28 cellular contexts compared by ENCODE assay signal in genomic region chr5:44183753-44184152, GRCh38.
"Had no signal": no experiment of that assay in that cellular context is flagged by ENCODE, and none has a peak within 500 bp of the region (broad histone marks: within the 10 kb centered on the region; RNA-seq: fewer than 3 reads in every experiment).

No MANE protein-coding gene starts in this region.

- H3K27ac Mint-ChIP-seq: activated CD4-positive, alpha-beta memory T cell treated with anti-CD3 and anti-CD28 coated beads, Interleukin-2, amount 10 ng/mL, durations not matched to agents 7 days and 5 days; activated CD4-positive, alpha-beta T cell treated with anti-CD3 and anti-CD28 coated beads, Interleukin-2, amount 10 ng/mL, durations not matched to agents 7 days and 5 days; activated naive CD4-positive, alpha-beta T cell treated with anti-CD3 and anti-CD28 coated beads, Interleukin-2, amount 10 ng/mL, durations not matched to agents 7 days and 5 days; activated naive CD8-positive, alpha-beta T cell treated with anti-CD3 and anti-CD28 coated beads, Interleukin-2, amount 10 ng/mL, durations not matched to agents 7 days and 5 days; activated T-cell treated with anti-CD3 and anti-CD28 coated beads, Interleukin-2, amount 50 U/mL, for 24 hours; effector memory CD8-positive, alpha-beta T cell; naive thymus-derived CD4-positive, alpha-beta T cell; T-helper 2 cell treated with Interferon-gamma antibody and Interleukin-4, amounts not matched to agents 5 μg/mL and 100 μg/mL, for 36 hours had no signal

- H3K4me1 ChIP-seq: ascending aorta, gastrocnemius medialis, suprapubic skin, upper lobe of right lung had no signal

- H3K36me3 Mint-ChIP-seq: activated naive CD4-positive, alpha-beta T cell treated with anti-CD3 and anti-CD28 coated beads, Interleukin-2, amount 10 ng/mL, durations not matched to agents 7 days and 5 days; activated naive CD8-positive, alpha-beta T cell treated with anti-CD3 and anti-CD28 coated beads, Interleukin-2, amount 10 ng/mL, durations not matched to agents 7 days and 5 days; naive thymus-derived CD4-positive, alpha-beta T cell had no signal

- H3K9me3 ChIP-seq: ascending aorta, gastrocnemius medialis, suprapubic skin, tibial artery, upper lobe of right lung had no signal

- H3K4me1 Mint-ChIP-seq: activated CD4-positive, alpha-beta memory T cell treated with anti-CD3 and anti-CD28 coated beads, Interleukin-2, amount 10 ng/mL, durations not matched to agents 7 days and 5 days; activated CD4-positive, alpha-beta T cell treated with anti-CD3 and anti-CD28 coated beads, Interleukin-2, amount 10 ng/mL, durations not matched to agents 7 days and 5 days; activated naive CD4-positive, alpha-beta T cell treated with anti-CD3 and anti-CD28 coated beads, Interleukin-2, amount 10 ng/mL, durations not matched to agents 7 days and 5 days; activated naive CD8-positive, alpha-beta T cell treated with anti-CD3 and anti-CD28 coated beads, Interleukin-2, amount 10 ng/mL, durations not matched to agents 7 days and 5 days; naive thymus-derived CD4-positive, alpha-beta T cell; neural crest cell had no signal

- DNase-seq: activated CD4-positive, alpha-beta memory T cell treated with anti-CD3 and anti-CD28 coated beads, Interleukin-2, amount 10 ng/mL, durations not matched to agents 7 days and 5 days; activated CD4-positive, alpha-beta T cell treated with anti-CD3 and anti-CD28 coated beads for 1 hour; activated CD4-positive, alpha-beta T cell treated with anti-CD3 and anti-CD28 coated beads, Interleukin-2, amount 10 ng/mL, durations not matched to agents 7 days and 5 days; activated CD8-positive, alpha-beta memory T cell treated with anti-CD3 and anti-CD28 coated beads, Interleukin-2, amount 50 U/mL, for 48 hours; activated gamma-delta T cell; activated naive CD4-positive, alpha-beta T cell treated with anti-CD3 and anti-CD28 coated beads, Interleukin-2, amount 10 ng/mL, durations not matched to agents 7 days and 5 days; activated naive CD8-positive, alpha-beta T cell treated with anti-CD3 and anti-CD28 coated beads, Interleukin-2, amount 10 ng/mL, durations not matched to agents 7 days and 5 days; activated T-cell treated with anti-CD3 and anti-CD28 coated beads, Interleukin-2, amount 50 U/mL, for 24 hours; brain microvascular endothelial cell; dorsolateral prefrontal cortex; effector memory CD8-positive, alpha-beta T cell; erythroblast; gastrocnemius medialis; glutamatergic neuron; left cardiac atrium; midbrain; naive thymus-derived CD4-positive, alpha-beta T cell; right cardiac atrium; stimulated activated CD4-positive, alpha-beta T cell treated with anti-CD3 and anti-CD28 coated beads, Interleukin-15, amount 100 ng/mL, for 24 hours; stimulated activated naive CD4-positive, alpha-beta T cell; T-helper 1 cell; tibial artery; upper lobe of right lung had no signal

- H3K4me3 Mint-ChIP-seq: activated CD4-positive, alpha-beta memory T cell treated with anti-CD3 and anti-CD28 coated beads, Interleukin-2, amount 10 ng/mL, durations not matched to agents 7 days and 5 days; activated CD4-positive, alpha-beta T cell treated with anti-CD3 and anti-CD28 coated beads, Interleukin-2, amount 10 ng/mL, durations not matched to agents 7 days and 5 days; activated naive CD4-positive, alpha-beta T cell treated with anti-CD3 and anti-CD28 coated beads, Interleukin-2, amount 10 ng/mL, durations not matched to agents 7 days and 5 days; activated naive CD8-positive, alpha-beta T cell treated with anti-CD3 and anti-CD28 coated beads, Interleukin-2, amount 10 ng/mL, durations not matched to agents 7 days and 5 days; activated T-cell treated with anti-CD3 and anti-CD28 coated beads, Interleukin-2, amount 50 U/mL, for 24 hours; effector memory CD8-positive, alpha-beta T cell; naive thymus-derived CD4-positive, alpha-beta T cell; neural crest cell; T-helper 2 cell treated with Interferon-gamma antibody and Interleukin-4, amounts not matched to agents 5 μg/mL and 100 μg/mL, for 36 hours had no signal

- H3K27me3 Mint-ChIP-seq: activated CD4-positive, alpha-beta memory T cell treated with anti-CD3 and anti-CD28 coated beads, Interleukin-2, amount 10 ng/mL, durations not matched to agents 7 days and 5 days; activated CD4-positive, alpha-beta T cell treated with anti-CD3 and anti-CD28 coated beads, Interleukin-2, amount 10 ng/mL, durations not matched to agents 7 days and 5 days; activated naive CD4-positive, alpha-beta T cell treated with anti-CD3 and anti-CD28 coated beads, Interleukin-2, amount 10 ng/mL, durations not matched to agents 7 days and 5 days; activated naive CD8-positive, alpha-beta T cell treated with anti-CD3 and anti-CD28 coated beads, Interleukin-2, amount 10 ng/mL, durations not matched to agents 7 days and 5 days; activated T-cell treated with anti-CD3 and anti-CD28 coated beads, Interleukin-2, amount 50 U/mL, for 24 hours; effector memory CD8-positive, alpha-beta T cell; naive thymus-derived CD4-positive, alpha-beta T cell had no signal

- ATAC-seq: effector memory CD8-positive, alpha-beta T cell; gastrocnemius medialis; left cardiac atrium; naive thymus-derived CD4-positive, alpha-beta T cell; right cardiac atrium; upper lobe of right lung had no signal

- H3K4me3 ChIP-seq: ascending aorta, coronary artery, dorsolateral prefrontal cortex, gastrocnemius medialis, suprapubic skin, tibial artery, upper lobe of right lung had no signal

- H3K27ac ChIP-seq: ascending aorta, brain microvascular endothelial cell, coronary artery, dorsolateral prefrontal cortex, gastrocnemius medialis, suprapubic skin, tibial artery, upper lobe of right lung had no signal

- H3K36me3 ChIP-seq: ascending aorta, brain microvascular endothelial cell, gastrocnemius medialis, suprapubic skin, tibial artery, upper lobe of right lung had no signal

- H3K27me3 ChIP-seq: ascending aorta, brain microvascular endothelial cell, dorsolateral prefrontal cortex, gastrocnemius medialis, suprapubic skin, tibial artery, upper lobe of right lung had no signal
